In the genomic region with DNA sequence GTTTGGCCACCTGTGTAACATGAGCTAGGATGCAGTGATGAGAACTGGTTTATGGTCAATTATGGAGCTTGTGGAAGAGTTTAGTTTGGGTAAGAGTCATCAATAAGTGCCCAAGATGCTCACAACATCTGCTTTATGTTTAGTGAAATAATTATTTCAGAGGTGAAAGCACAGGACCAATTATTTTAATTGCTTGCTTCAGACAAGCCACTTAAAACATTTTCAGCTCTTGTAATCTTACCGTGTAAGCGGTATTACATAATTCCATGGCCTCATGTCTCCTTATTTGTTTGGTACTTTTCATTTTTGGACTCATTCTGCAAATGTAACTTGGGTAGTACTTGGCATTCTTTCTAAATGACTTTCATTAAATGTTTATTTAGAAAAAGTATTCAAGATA, we compare ENCODE assay signal across 12 cellular contexts. TPM values are rescaled to one million over a fixed set of nuclear protein-coding genes. Genes with fewer than 3 reads are reported as not detected.
A peak's percentile ranks its signal among the peaks of the same experiment; 100 is the strongest.
DNase-seq lines count a peak whose midpoint lies in the region; ATAC-seq and TF ChIP-seq lines count a peak whose summit lies in the region.
"Had no signal": no experiment of that assay in that cellular context is flagged by ENCODE, and none has a peak within 500 bp of the region (broad histone marks: within the 10 kb centered on the region; RNA-seq: fewer than 3 reads in every experiment).

No MANE protein-coding gene starts in this region.

- H3K27me3 ChIP-seq in BJ (ENCODE audit: control insufficient read depth, insufficient read depth, low read length): no peaks in the 10 kb centered on the region
- H3K27me3 ChIP-seq in DOHH2 (ENCODE audit: control insufficient read depth, low read length): no peaks in the 10 kb centered on the region
- H3K27me3 ChIP-seq in SK-N-SH (ENCODE audit: insufficient read depth): no peaks in the 10 kb centered on the region
- no peaks in the 10 kb centered on the region for H3K27me3 ChIP-seq in body of pancreas

- WGBS in SK-N-SH (ENCODE audit: low lambda C conversion rate): 93% methylated on average over 2 of the region's 2 CpGs
- 21 to 34% methylated on average over 2 of the region's 2 CpGs for WGBS in body of pancreas, 2 donors

- TF ChIP-seq RAD21 in SK-N-SH (IDR thresholded peaks at IDR 0.05; ENCODE audit: low read length): no peak

- TF ChIP-seq POLR2A in body of pancreas (IDR thresholded peaks at IDR 0.05): no peak

- peak overlapping the region; percentile 73; the same call in 1 of the 2 replicates for H3K4me2 ChIP-seq in DOHH2 (ENCODE audit: low read length)
- H3K4me2 ChIP-seq in SK-N-SH: no peak overlapping the region

- H4K20me1 ChIP-seq in DOHH2 (ENCODE audit: control insufficient read depth, insufficient read depth, low read depth, low read length): peaks cover 54% of the 10 kb centered on the region
- H4K20me1 ChIP-seq in SK-N-SH (ENCODE audit: insufficient read depth): peaks cover 31% of the 10 kb centered on the region

- DNase-seq in BJ (ENCODE audit: low read depth) (peak; percentile 33), NCI-H748 (lab: John Stamatoyannopoulos, UW; ENCODE audit: unreplicated experiment) (peak; percentile 83), fibroblast of gingiva (ENCODE audit: low read depth) (peak; percentile 21), mucosa of descending colon (no peak), SK-N-SH (no peak), body of pancreas (no peak)
- DNase-seq: GDM1; small intestine; stimulated activated naive B cell treated with anti-CD40 and anti-IgM and Interleukin-4, amounts not matched to agents 10 μg/mL and 1 μg/mL and 100 μg/mL, for 72 hours had no signal

- H3K27ac ChIP-seq in DOHH2 (ENCODE audit: low read depth, low read length) (no peak overlapping the region), SK-N-SH (ENCODE audit: low read depth in 2 of 2, low read length in 1 of 2) (no peak overlapping the region), body of pancreas (no peak overlapping the region)
- H3K27ac ChIP-seq: VCaP had no signal

- no peaks in the 10 kb centered on the region for H3F3A ChIP-seq in DOHH2 (ENCODE audit: control insufficient read depth, insufficient read depth)
- H3F3A ChIP-seq in SK-N-SH (replicated peaks; ENCODE audit: insufficient read depth): no peaks in the 10 kb centered on the region

- H3K4me1 ChIP-seq in DOHH2 (ENCODE audit: control insufficient read depth, low read length) (peaks cover 47% of the 10 kb centered on the region), mucosa of descending colon (ENCODE audit: low read depth) (peaks cover 12% of the 10 kb centered on the region), SK-N-SH (ENCODE audit: control insufficient read depth in 1 of 2, insufficient read depth in 2 of 2, low read depth in 1 of 2, low read length in 1 of 2) (peaks cover 3 to 15% of the 10 kb centered on the region in 2 experiments; a peak in 2 of 4 replicates), body of pancreas (peaks cover 59% of the 10 kb centered on the region)

- H3K9ac ChIP-seq in SK-N-SH: no peak overlapping the region

- TF ChIP-seq CTCF in BJ (IDR thresholded peaks at IDR 0.05; ENCODE audit: insufficient read depth, low read depth, low read length): no peak
- no peak for TF ChIP-seq CTCF in DOHH2 (IDR thresholded peaks at IDR 0.05; ENCODE audit: low read depth, low read length, poor library complexity, severe bottlenecking)
- TF ChIP-seq CTCF in mucosa of descending colon (IDR thresholded peaks at IDR 0.05): no peak
- no peak for TF ChIP-seq CTCF in SK-N-SH (IDR thresholded peaks at IDR 0.05)
- TF ChIP-seq CTCF in body of pancreas (IDR thresholded peaks at IDR 0.05): no peak

- CTCF ChIA-PET in BJ (lab: Yijun Ruan, JAX): interaction anchor here (0.9 kb wide), 1 partner anchor 15 kb away, joined by 3 read pairs; no protein-coding TSS in a partner anchor
- CTCF ChIA-PET in SK-N-SH (lab: Yijun Ruan, JAX): interaction anchor here (0.8 to 1.3 kb wide), 4 partner anchors 9 to 210 kb away, joined by 3 to 4 read pairs (median 4); no protein-coding TSS in a partner anchor

- TF ChIP-seq EP300 in SK-N-SH (IDR thresholded peaks at IDR 0.05; ENCODE audit: borderline replicate concordance in 1 of 2, low read depth in 1 of 2, low read length in 1 of 2): no peak

- intact Hi-C loops in mucosa of descending colon (cut with DNase I, micrococcal nuclease): no loop called here
- intact Hi-C loops in body of pancreas (cut with DNase I): loop anchor here (10.0 kb wide), 1 partner anchor 93 kb away; no protein-coding TSS in a partner anchor

- H3K4me3 ChIP-seq in BJ (ENCODE audit: low read depth, low read length) (no peak overlapping the region), DOHH2 (ENCODE audit: low read length) (no peak overlapping the region), mucosa of descending colon (no peak overlapping the region), SK-N-SH (ENCODE audit: low read depth in 2 of 2, low read length in 1 of 2) (no peak overlapping the region), body of pancreas (no peak overlapping the region)

- POLR2A ChIA-PET in BJ (lab: Charles Lee) (no interaction called here), SK-N-SH (lab: Yijun Ruan, JAX) (interaction anchor here (0.9 to 1.6 kb wide), 2 partner anchors 14 to 26 kb away, joined by 3 to 4 read pairs; no protein-coding TSS in a partner anchor)

- no peak overlapping the region for H2AFZ ChIP-seq in SK-N-SH (ENCODE audit: low read depth)

- no peaks in the 10 kb centered on the region for H3K9me3 ChIP-seq in DOHH2 (ENCODE audit: control insufficient read depth, insufficient read depth, low read length)
- H3K9me3 ChIP-seq in mucosa of descending colon: no peaks in the 10 kb centered on the region
- H3K9me3 ChIP-seq in SK-N-SH: no peaks in the 10 kb centered on the region
- no peaks in the 10 kb centered on the region for H3K9me3 ChIP-seq in body of pancreas

- H3K36me3 ChIP-seq in BJ (ENCODE audit: control insufficient read depth, insufficient read depth, low read length) (no peaks in the 10 kb centered on the region), DOHH2 (ENCODE audit: control insufficient read depth, low read length) (peaks cover 12% of the 10 kb centered on the region), mucosa of descending colon (ENCODE audit: low read depth) (no peaks in the 10 kb centered on the region), SK-N-SH (replicated peaks in 1 of 2; ENCODE audit: control insufficient read depth in 1 of 2, insufficient read depth in 2 of 2, low read length in 1 of 2) (no peaks in the 10 kb centered on the region), body of pancreas (replicated peaks in 1 of 2; ENCODE audit: insufficient read depth in 1 of 2, low read depth in 2 of 2) (no peaks in the 10 kb centered on the region)

- peaks cover 100% of the 10 kb centered on the region for H3K79me2 ChIP-seq in DOHH2 (ENCODE audit: control insufficient read depth, low read length)
- H3K79me2 ChIP-seq in SK-N-SH (ENCODE audit: insufficient read depth): peaks cover 79% of the 10 kb centered on the region

- ATAC-seq in HG02642 (IDR thresholded peaks at IDR 0.05; ENCODE audit: poor library complexity, unreplicated experiment): no peak
- ATAC-seq in mucosa of descending colon: no peak
- ATAC-seq in body of pancreas: no peak

- H3K9me2 ChIP-seq in DOHH2 (replicated peaks; ENCODE audit: control insufficient read depth, low read length) (no peaks in the 10 kb centered on the region), SK-N-SH (no peaks in the 10 kb centered on the region)

TF ChIP-seq in SK-N-SH, 30 proteins besides CTCF, POLR2A, EP300 and RAD21 (continues in another document):
- TF ChIP-seq, protein P1, sequence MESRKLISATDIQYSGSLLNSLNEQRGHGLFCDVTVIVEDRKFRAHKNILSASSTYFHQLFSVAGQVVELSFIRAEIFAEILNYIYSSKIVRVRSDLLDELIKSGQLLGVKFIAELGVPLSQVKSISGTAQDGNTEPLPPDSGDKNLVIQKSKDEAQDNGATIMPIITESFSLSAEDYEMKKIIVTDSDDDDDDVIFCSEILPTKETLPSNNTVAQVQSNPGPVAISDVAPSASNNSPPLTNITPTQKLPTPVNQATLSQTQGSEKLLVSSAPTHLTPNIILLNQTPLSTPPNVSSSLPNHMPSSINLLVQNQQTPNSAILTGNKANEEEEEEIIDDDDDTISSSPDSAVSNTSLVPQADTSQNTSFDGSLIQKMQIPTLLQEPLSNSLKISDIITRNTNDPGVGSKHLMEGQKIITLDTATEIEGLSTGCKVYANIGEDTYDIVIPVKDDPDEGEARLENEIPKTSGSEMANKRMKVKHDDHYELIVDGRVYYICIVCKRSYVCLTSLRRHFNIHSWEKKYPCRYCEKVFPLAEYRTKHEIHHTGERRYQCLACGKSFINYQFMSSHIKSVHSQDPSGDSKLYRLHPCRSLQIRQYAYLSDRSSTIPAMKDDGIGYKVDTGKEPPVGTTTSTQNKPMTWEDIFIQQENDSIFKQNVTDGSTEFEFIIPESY (IDR thresholded peaks at IDR 0.05; ENCODE audit: borderline replicate concordance, low read depth): no peak
- TF ChIP-seq GABPA (IDR thresholded peaks at IDR 0.05; ENCODE audit: low read depth) (no peak), TEAD4 (IDR thresholded peaks at IDR 0.05; ENCODE audit: borderline replicate concordance, insufficient read depth) (no peak), SIN3A (IDR thresholded peaks at IDR 0.05; ENCODE audit: borderline replicate concordance, low read depth, low read length) (no peak), PBX3 (IDR thresholded peaks at IDR 0.05) (no peak), USF2 (IDR thresholded peaks at IDR 0.05; ENCODE audit: borderline replicate concordance, low read depth, low read length) (no peak), RFX5 (IDR thresholded peaks at IDR 0.05; ENCODE audit: low read length) (no peak)

RNA-seq across cellular contexts. Expression of gene B3GNT2, which starts 5.4 kb away (rescaled TPM):
- 9.4 and 12.0 TPM in 2 replicates for polyA plus RNA-seq in BJ (2011; rRNA removed)
- polyA minus RNA-seq in BJ (2011; rRNA and poly(A)+ RNA removed): 6.9 and 9.7 TPM in 2 replicates
- total RNA-seq in mucosa of descending colon: 10 to 100 TPM; 27.1 to 44.6 (median 30.0) TPM
- polyA plus RNA-seq in SK-N-SH (2012; rRNA removed): 6.3 and 8.4 TPM in 2 replicates
- polyA plus RNA-seq in SK-N-SH (2012; cell fraction: cytosol; rRNA removed): 8.4 and 9.0 TPM in 2 replicates
- 2.8 and 4.7 TPM in 2 replicates for polyA plus RNA-seq in SK-N-SH (2012; cell fraction: nucleus; rRNA removed)
- 10 to 100 TPM; 12.2 to 15.8 TPM for total RNA-seq in body of pancreas

Comparison
In these comparisons a context has a peak if more than half of its experiments do, and no peak if none do; other contexts are left out.
1. DNase-seq: peak in BJ (single experiment), NCI-H748 (single experiment) and fibroblast of gingiva (single experiment); none in mucosa of descending colon (0 of 3), SK-N-SH (single experiment) and body of pancreas (0 of 4).